2 cellular contexts compared by ENCODE assay signal in the genomic region with DNA sequence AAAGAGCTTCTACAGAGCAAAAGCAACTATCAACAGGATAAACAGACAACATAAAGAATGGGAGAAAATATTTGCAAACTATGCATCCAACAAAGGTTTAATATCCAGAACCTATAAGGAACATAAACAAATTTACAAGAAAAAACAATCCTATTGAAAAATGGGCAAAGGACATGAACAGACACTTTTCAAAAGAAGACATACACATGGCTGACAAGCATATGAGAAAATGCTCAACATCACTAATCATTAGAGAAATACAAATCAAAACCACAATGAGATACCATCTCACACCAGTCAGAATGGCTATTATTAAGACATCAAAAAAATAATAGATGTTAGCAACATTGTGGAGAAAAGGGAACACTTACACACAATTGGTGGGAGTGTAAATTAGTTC. TPM values are rescaled to one million over a fixed set of nuclear protein-coding genes. Genes with fewer than 3 reads are reported as not detected.
"Had no signal": no experiment of that assay in that cellular context is flagged by ENCODE, and none has a peak within 500 bp of the region (broad histone marks: within the 10 kb centered on the region; RNA-seq: fewer than 3 reads in every experiment).

No MANE protein-coding gene starts in this region.

RNA-seq across cellular contexts. Expression of a gene that starts 8.8 kb away (rescaled TPM):
- polyA plus RNA-seq: naive thymus-derived CD8-positive, alpha-beta T cell; smooth muscle cell had no signal
